ENCODE assay signal across 1 cellular context in genomic region chr3:51966941-51967383, GRCh38.
TF ChIP-seq lines count a peak whose summit lies in the region.

No MANE protein-coding gene starts in this region.

TF ChIP-seq in HepG2, 621 proteins besides CTCF, POLR2A, EP300 and RAD21 (continued from another document):
- no peak for TF ChIP-seq HNF1B (CRISPR knock-in tag; IDR thresholded peaks at IDR 0.05)
- no peak for TF ChIP-seq ZFP82 (CRISPR knock-in tag; IDR thresholded peaks at IDR 0.05; ENCODE audit: borderline replicate concordance)
